27 cellular contexts compared by ENCODE assay signal in genomic region chr2:146541896-146542295, GRCh38.
"Had no signal": no experiment of that assay in that cellular context is flagged by ENCODE, and none has a peak within 500 bp of the region (broad histone marks: within the 10 kb centered on the region; RNA-seq: fewer than 3 reads in every experiment).

No MANE protein-coding gene starts in this region.

- H3K4me3 ChIP-seq: coronary artery, esophagus squamous epithelium, heart right ventricle, left lung, neural progenitor cell, right lobe of liver, stomach, testis, tibial artery had no signal

- H3K4me3 Mint-ChIP-seq: naive thymus-derived CD4-positive, alpha-beta T cell; nephron; neural progenitor cell; stimulated activated naive B cell treated with anti-CD40 and anti-IgM and Interleukin-4, amounts not matched to agents 10 μg/mL and 1 μg/mL and 100 μg/mL, for 72 hours; type B pancreatic cell had no signal

- H3K27me3 ChIP-seq: esophagus squamous epithelium, heart right ventricle, left lung, neural progenitor cell, right lobe of liver, stomach, testis, tibial artery had no signal

- ATAC-seq: heart right ventricle; left cardiac atrium; left lung; naive thymus-derived CD4-positive, alpha-beta T cell; right lobe of liver; stimulated activated naive B cell treated with anti-CD40 and anti-IgM and Interleukin-4, amounts not matched to agents 10 μg/mL and 1 μg/mL and 100 μg/mL, for 72 hours had no signal

- H3K36me3 ChIP-seq: esophagus squamous epithelium, heart right ventricle, left lung, neural progenitor cell, right lobe of liver, stomach, tibial artery had no signal

- H3K27ac ChIP-seq: coronary artery, esophagus squamous epithelium, heart right ventricle, left lung, parathyroid adenoma, right lobe of liver, stomach, testis, tibial artery had no signal

- H3K9ac ChIP-seq: neural progenitor cell, parathyroid adenoma had no signal

- H3K4me1 Mint-ChIP-seq: naive thymus-derived CD4-positive, alpha-beta T cell; nephron had no signal

- H3K27me3 Mint-ChIP-seq: naive thymus-derived CD4-positive, alpha-beta T cell; progenitor cell of endocrine pancreas; stimulated activated naive B cell treated with anti-CD40 and anti-IgM and Interleukin-4, amounts not matched to agents 10 μg/mL and 1 μg/mL and 100 μg/mL, for 72 hours had no signal

- DNase-seq: dermis blood vessel endothelial cell; effector memory CD4-positive, alpha-beta T cell; erythroblast; esophagus squamous epithelium; foreskin melanocyte; glutamatergic neuron; heart right ventricle; hippocampal formation; left cardiac atrium; left lung; mesenchymal stem cell; midbrain; naive thymus-derived CD4-positive, alpha-beta T cell; right lobe of liver; small intestine; stimulated activated CD4-positive, alpha-beta T cell treated with anti-CD3 and anti-CD28 coated beads, Interleukin-15, amount 100 ng/mL, for 24 hours; stimulated activated CD4-positive, alpha-beta T cell treated with anti-CD3 and anti-CD28 coated beads, Interleukin-2, amount 100 ng/mL, for 48 hours; stimulated activated naive B cell treated with anti-CD40 and anti-IgM and Interleukin-4, amounts not matched to agents 10 μg/mL and 1 μg/mL and 100 μg/mL, for 72 hours; stomach; testis; tibial artery had no signal

- H3K9me3 Mint-ChIP-seq: neural progenitor cell, type B pancreatic cell had no signal

- H3K27ac Mint-ChIP-seq: naive thymus-derived CD4-positive, alpha-beta T cell; nephron; neural progenitor cell; progenitor cell of endocrine pancreas; stimulated activated naive B cell treated with anti-CD40 and anti-IgM and Interleukin-4, amounts not matched to agents 10 μg/mL and 1 μg/mL and 100 μg/mL, for 72 hours; type B pancreatic cell had no signal

- H3K4me1 ChIP-seq: esophagus squamous epithelium, heart right ventricle, left lung, parathyroid adenoma, right lobe of liver, stomach, testis, tibial artery had no signal

- H3K9me3 ChIP-seq: esophagus squamous epithelium, right lobe of liver, stomach, testis, tibial artery had no signal

- H3K36me3 Mint-ChIP-seq: naive thymus-derived CD4-positive, alpha-beta T cell; neural progenitor cell; stimulated activated naive B cell treated with anti-CD40 and anti-IgM and Interleukin-4, amounts not matched to agents 10 μg/mL and 1 μg/mL and 100 μg/mL, for 72 hours; type B pancreatic cell had no signal
